ENCODE assay signal across 27 cellular contexts in genomic region chr9:107744873-107745272, GRCh38.
"Had no signal": no experiment of that assay in that cellular context is flagged by ENCODE, and none has a peak within 500 bp of the region (broad histone marks: within the 10 kb centered on the region; RNA-seq: fewer than 3 reads in every experiment).

No MANE protein-coding gene starts in this region.

- H3K36me3 Mint-ChIP-seq: naive thymus-derived CD4-positive, alpha-beta T cell; neural progenitor cell had no signal

- H3K4me2 ChIP-seq: neural progenitor cell had no signal

- H3K4me3 ChIP-seq: esophagus squamous epithelium, heart right ventricle, left lung, neural progenitor cell, right lobe of liver, suprapubic skin, transverse colon, upper lobe of right lung, uterus had no signal

- H3K4me1 Mint-ChIP-seq: naive thymus-derived CD4-positive, alpha-beta T cell; stimulated activated naive CD8-positive, alpha-beta T cell treated with anti-CD3 and anti-CD28 coated beads, Interleukin-15, amount 100 ng/mL, for 72 hours had no signal

- H3K27ac ChIP-seq: esophagus squamous epithelium, heart right ventricle, left lung, neural progenitor cell, parathyroid adenoma, right lobe of liver, suprapubic skin, transverse colon, upper lobe of right lung, uterus had no signal

- H3K79me2 ChIP-seq: parathyroid adenoma had no signal

- H3K4me3 Mint-ChIP-seq: effector memory CD8-positive, alpha-beta T cell; naive thymus-derived CD4-positive, alpha-beta T cell; nephron; neural progenitor cell; stimulated activated naive CD8-positive, alpha-beta T cell treated with anti-CD3 and anti-CD28 coated beads, Interleukin-15, amount 100 ng/mL, for 72 hours had no signal

- DNase-seq: effector memory CD8-positive, alpha-beta T cell; erythroblast; esophagus squamous epithelium; foreskin melanocyte; glutamatergic neuron; heart right ventricle; hippocampal formation; left cardiac atrium; left lung; mesendoderm; midbrain; naive thymus-derived CD4-positive, alpha-beta T cell; right lobe of liver; small intestine; stimulated activated CD4-positive, alpha-beta T cell treated with anti-CD3 and anti-CD28 coated beads, Interleukin-15, amount 100 ng/mL, for 24 hours; stimulated activated CD4-positive, alpha-beta T cell treated with anti-CD3 and anti-CD28 coated beads, Interleukin-2, amount 100 ng/mL, for 48 hours; stimulated activated CD8-positive, alpha-beta memory T cell treated with anti-CD3 and anti-CD28 coated beads, Interleukin-4, amount 100 ng/mL, for 48 hours; stimulated activated naive CD4-positive, alpha-beta T cell; stimulated activated naive CD8-positive, alpha-beta T cell treated with anti-CD3 and anti-CD28 coated beads, Interleukin-15, amount 100 ng/mL, for 72 hours; transverse colon; upper lobe of right lung; uterus had no signal

- H3K9me3 ChIP-seq: esophagus squamous epithelium, heart right ventricle, left lung, right lobe of liver, suprapubic skin, transverse colon, upper lobe of right lung, uterus had no signal

- H3K4me1 ChIP-seq: parathyroid adenoma had no signal

- H2AFZ ChIP-seq: neural progenitor cell, parathyroid adenoma had no signal

- H3K27ac Mint-ChIP-seq: effector memory CD8-positive, alpha-beta T cell; naive thymus-derived CD4-positive, alpha-beta T cell; nephron; neural progenitor cell; progenitor cell of endocrine pancreas; stimulated activated naive CD8-positive, alpha-beta T cell treated with anti-CD3 and anti-CD28 coated beads, Interleukin-15, amount 100 ng/mL, for 72 hours had no signal

- H3K36me3 ChIP-seq: esophagus squamous epithelium, heart right ventricle, left lung, neural progenitor cell, right lobe of liver, suprapubic skin, transverse colon, upper lobe of right lung, uterus had no signal

- H3K27me3 Mint-ChIP-seq: effector memory CD8-positive, alpha-beta T cell; naive thymus-derived CD4-positive, alpha-beta T cell; stimulated activated naive CD8-positive, alpha-beta T cell treated with anti-CD3 and anti-CD28 coated beads, Interleukin-15, amount 100 ng/mL, for 72 hours had no signal

- ATAC-seq: effector memory CD8-positive, alpha-beta T cell; heart right ventricle; left cardiac atrium; left lung; naive thymus-derived CD4-positive, alpha-beta T cell; right lobe of liver; stimulated activated naive CD8-positive, alpha-beta T cell treated with anti-CD3 and anti-CD28 coated beads, Interleukin-15, amount 100 ng/mL, for 72 hours; upper lobe of right lung had no signal

- H3K9ac ChIP-seq: neural progenitor cell, parathyroid adenoma had no signal

- H3K9me3 Mint-ChIP-seq: nephron, neural progenitor cell had no signal

- H3K27me3 ChIP-seq: esophagus squamous epithelium, heart right ventricle, left lung, neural progenitor cell, right lobe of liver, suprapubic skin, transverse colon, upper lobe of right lung, uterus had no signal
